ENCODE assay signal across 17 cellular contexts in genomic region chr21:41160036-41160435, GRCh38. TPM values are rescaled to one million over a fixed set of nuclear protein-coding genes. Genes with fewer than 3 reads are reported as not detected.
DNase-seq lines count a peak whose midpoint lies in the region; ATAC-seq, FAIRE-seq and TF ChIP-seq lines count a peak whose summit lies in the region.
"Had no signal": no experiment of that assay in that cellular context is flagged by ENCODE, and none has a peak within 500 bp of the region (broad histone marks: within the 10 kb centered on the region; RNA-seq: fewer than 3 reads in every experiment).

No MANE protein-coding gene starts in this region.

- no peak overlapping the region for H3K4me2 ChIP-seq in osteoblast (ENCODE audit: insufficient read depth, low read length)
- H3K4me2 ChIP-seq: GM23338 had no signal

- H3K9me3 ChIP-seq in osteoblast (ENCODE audit: low read depth, low read length): no peaks in the 10 kb centered on the region

- peaks cover 7% of the 10 kb centered on the region for H3K4me1 ChIP-seq in osteoblast (ENCODE audit: insufficient read depth, low read length)

- no peak overlapping the region for H3K4me3 ChIP-seq in osteoblast (ENCODE audit: insufficient read depth, low read length)
- H3K4me3 ChIP-seq: GM23338 had no signal

- no peak overlapping the region for H2AFZ ChIP-seq in osteoblast (ENCODE audit: low read length)
- H2AFZ ChIP-seq: GM23338 had no signal

- FAIRE-seq in urothelium cell line (lab: Jason Lieb, UNC): no peak
- FAIRE-seq: A204.1, GM18507 had no signal

- H3K36me3 ChIP-seq in osteoblast (ENCODE audit: insufficient read depth, low read length): no peaks in the 10 kb centered on the region

- ATAC-seq in HG03354 (IDR thresholded peaks at IDR 0.05; ENCODE audit: poor library complexity, severe bottlenecking, unreplicated experiment) (no peak), GM18909 (IDR thresholded peaks at IDR 0.05; ENCODE audit: poor library complexity, unreplicated experiment) (no peak)
- ATAC-seq: GM23338 had no signal

- H3K27ac ChIP-seq in osteoblast (ENCODE audit: low read depth, low read length): no peak overlapping the region
- H3K27ac ChIP-seq: HL-60 had no signal

- no peaks in the 10 kb centered on the region for H4K20me1 ChIP-seq in osteoblast (ENCODE audit: insufficient read depth, low read length)

- H3K79me2 ChIP-seq in osteoblast (ENCODE audit: insufficient read depth, low read length): no peaks in the 10 kb centered on the region

- DNase-seq in LHCN-M2 (ENCODE audit: low read depth) (peak; percentile 4), glomerular visceral epithelial cell (ENCODE audit: extremely low spot score) (peak; percentile 15), osteoblast (ENCODE audit: insufficient read length, low spot score, missing footprints) (peak; percentile 68), urothelium cell line (ENCODE audit: low spot score) (peak; percentile 6), GF-D8 (lab: John Stamatoyannopoulos, UW) (no peak)
- DNase-seq: C1 segment of cervical spinal cord; CD4-positive, alpha-beta T cell; DMS153; DMS79 treated with DMSO at 0.1 percent for 48 hours; GDM1; H7 had no signal

- no peaks in the 10 kb centered on the region for H3K27me3 ChIP-seq in osteoblast (ENCODE audit: insufficient read depth, low read length)

- TF ChIP-seq CTCF in osteoblast (IDR thresholded peaks at IDR 0.05; ENCODE audit: extremely low read depth, low read depth, low read length): no peak

RNA-seq across cellular contexts. Expression of gene BACE2, which starts 7.9 kb away (rescaled TPM):
- total RNA-seq in LHCN-M2 (2014; rRNA removed): 14.4 and 17.4 TPM in 2 replicates
- 37.0 TPM for polyA plus RNA-seq in LHCN-M2 (2012)
- 85.2 and 85.8 TPM in 2 replicates for total RNA-seq in osteoblast
